ENCODE assay signal across 11 cellular contexts in the genomic region with DNA sequence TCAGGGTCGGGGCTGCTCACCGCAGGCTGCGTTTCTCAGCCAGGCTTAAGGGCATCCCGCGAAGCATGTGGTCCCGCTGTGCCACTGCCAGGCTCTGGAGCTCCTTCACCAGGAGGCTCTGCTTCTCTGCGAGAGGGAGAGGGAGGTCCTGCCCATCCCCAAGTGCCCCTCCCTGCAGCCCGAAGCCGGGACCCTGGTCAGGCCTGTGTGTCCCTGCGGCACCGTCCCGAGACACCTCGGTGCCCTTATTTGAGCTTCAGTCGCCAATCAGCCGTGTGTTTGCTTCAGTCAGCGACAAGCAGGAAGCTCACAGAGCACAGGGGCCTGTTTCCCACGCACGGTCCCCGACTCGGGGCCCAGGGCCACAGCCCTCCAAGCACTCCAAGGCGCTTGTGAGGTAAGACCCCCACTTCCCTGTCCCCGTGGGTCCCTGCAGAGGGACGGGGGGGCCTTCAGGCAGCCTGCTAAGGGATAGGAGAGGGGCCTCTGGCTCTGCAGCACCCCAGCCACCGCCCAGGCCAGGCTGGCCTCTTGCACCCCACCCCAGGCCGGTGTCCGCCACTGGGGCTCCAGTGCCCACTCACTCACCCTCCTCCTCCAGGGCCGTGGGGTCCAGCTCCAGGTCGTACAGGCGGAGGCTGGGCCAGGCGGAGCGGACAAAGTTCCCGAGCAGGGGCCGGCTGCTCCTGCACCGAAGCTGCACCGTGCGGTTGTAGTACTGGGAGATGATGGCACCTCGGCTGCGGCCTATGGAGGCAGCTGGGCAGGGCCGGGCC. TPM values are rescaled to one million over a fixed set of nuclear protein-coding genes. Genes with fewer than 3 reads are reported as not detected.
DNase-seq lines count a peak whose midpoint lies in the region; ATAC-seq and TF ChIP-seq lines count a peak whose summit lies in the region.
"Had no signal": no experiment of that assay in that cellular context is flagged by ENCODE, and none has a peak within 500 bp of the region (broad histone marks: within the 10 kb centered on the region; RNA-seq: fewer than 3 reads in every experiment).

No MANE protein-coding gene starts in this region.

- H3K4me1 Mint-ChIP-seq in CD14-positive monocyte = peaks cover 73% of the 10 kb centered on the region
- peaks cover 71% of the 10 kb centered on the region for H3K4me1 Mint-ChIP-seq in activated naive CD4-positive, alpha-beta T cell treated with anti-CD3 and anti-CD28 coated beads, Interleukin-2, amount 10 ng/mL, durations not matched to agents 7 days and 5 days
- H3K4me1 Mint-ChIP-seq in naive B cell = peaks cover 58 to 89% (median 63%) of the 10 kb centered on the region in 3 donors
- H3K4me1 Mint-ChIP-seq in nephron progenitor cell = peaks cover 33% of the 10 kb centered on the region

- peaks cover 39 to 44% of the 10 kb centered on the region in 2 donors for H3K36me3 Mint-ChIP-seq in CD14-positive monocyte
- peaks cover 63% of the 10 kb centered on the region for H3K36me3 Mint-ChIP-seq in activated naive CD4-positive, alpha-beta T cell treated with anti-CD3 and anti-CD28 coated beads, Interleukin-2, amount 10 ng/mL, durations not matched to agents 7 days and 5 days
- H3K36me3 Mint-ChIP-seq in naive B cell = peaks cover 0 to 15% of the 10 kb centered on the region in 2 donors
- H3K36me3 Mint-ChIP-seq in nephron progenitor cell (ENCODE audit: low read depth) = peaks cover 17% of the 10 kb centered on the region
- H3K36me3 Mint-ChIP-seq: brain had no signal

- TF ChIP-seq CTCF in CD14-positive monocyte (IDR thresholded peaks at IDR 0.05) (no peak), thyroid gland (IDR thresholded peaks at IDR 0.05) (no peak), nephron progenitor cell (IDR thresholded peaks at IDR 0.05) (no peak)

- intact Hi-C loops in CD14-positive monocyte (cut with micrococcal nuclease) (loop anchor here in 1 of 2 donors (5.0 kb wide), 1 partner anchor 47 kb away; no protein-coding TSS in a partner anchor), thyroid gland (cut with DNase I) (loop anchor here (5.0 kb wide), 1 partner anchor 47 kb away; no protein-coding TSS in a partner anchor)

- no peaks in the 10 kb centered on the region for H3K27me3 ChIP-seq in thyroid gland

- H3K4me3 Mint-ChIP-seq in CD14-positive monocyte (peak overlapping the region; percentile 45 to 63), naive B cell (peak overlapping the region; percentile 36 to 98 (median 60)), nephron progenitor cell (no peak overlapping the region)
- peak overlapping the region; percentile 91 for H3K4me3 Mint-ChIP-seq in activated naive CD4-positive, alpha-beta T cell treated with anti-CD3 and anti-CD28 coated beads, Interleukin-2, amount 10 ng/mL, durations not matched to agents 7 days and 5 days
- H3K4me3 Mint-ChIP-seq: brain had no signal

- H3K9me3 Mint-ChIP-seq in CD14-positive monocyte = peaks cover 0 to 1% (median 0%) of the 10 kb centered on the region in 7 donors
- H3K9me3 Mint-ChIP-seq in activated naive CD4-positive, alpha-beta T cell treated with anti-CD3 and anti-CD28 coated beads, Interleukin-2, amount 10 ng/mL, durations not matched to agents 7 days and 5 days = no peaks in the 10 kb centered on the region
- H3K9me3 Mint-ChIP-seq in naive B cell = no peaks in the 10 kb centered on the region
- H3K9me3 Mint-ChIP-seq in nephron progenitor cell = no peaks in the 10 kb centered on the region
- H3K9me3 Mint-ChIP-seq: brain had no signal

- peak overlapping the region in 2 of 7 donors; percentile 35 to 54 for H3K27ac Mint-ChIP-seq in CD14-positive monocyte
- peak overlapping the region; percentile 71 for H3K27ac Mint-ChIP-seq in activated naive CD4-positive, alpha-beta T cell treated with anti-CD3 and anti-CD28 coated beads, Interleukin-2, amount 10 ng/mL, durations not matched to agents 7 days and 5 days
- peak overlapping the region in 4 of 6 donors; percentile 30 to 97 (median 81) for H3K27ac Mint-ChIP-seq in naive B cell
- no peak overlapping the region for H3K27ac Mint-ChIP-seq in nephron progenitor cell
- H3K27ac Mint-ChIP-seq: brain had no signal

- DNase-seq in CD14-positive monocyte (ENCODE audit: low spot score) = peak; percentile 40
- peak; percentile 28 for DNase-seq in KBM-7
- DNase-seq in activated naive CD4-positive, alpha-beta T cell treated with anti-CD3 and anti-CD28 coated beads, Interleukin-2, amount 10 ng/mL, durations not matched to agents 7 days and 5 days = peak; percentile 61
- DNase-seq in naive B cell = no peak
- no peak for DNase-seq in thyroid gland
- no peak for DNase-seq in superior temporal gyrus (ENCODE audit: extremely low spot score)
- no peak for DNase-seq in nephron progenitor cell

- in situ Hi-C loops in KBM-7 (cut with MboI; ENCODE audit: low pct_unique_long_range_greater_than_20kb, low sequenced_read_pairs) = no loop called here

- H3K27me3 Mint-ChIP-seq in CD14-positive monocyte (ENCODE audit: low read depth in 3 of 3) (peaks cover 0 to 6% (median 0%) of the 10 kb centered on the region in 3 donors), naive B cell (no peaks in the 10 kb centered on the region), nephron progenitor cell (ENCODE audit: low read depth, poor library complexity) (peaks cover under 1% of the 10 kb centered on the region)
- no peaks in the 10 kb centered on the region for H3K27me3 Mint-ChIP-seq in activated naive CD4-positive, alpha-beta T cell treated with anti-CD3 and anti-CD28 coated beads, Interleukin-2, amount 10 ng/mL, durations not matched to agents 7 days and 5 days

- no peak for TF ChIP-seq POLR2A in thyroid gland (IDR thresholded peaks at IDR 0.05)

- H3K36me3 ChIP-seq in thyroid gland = no peaks in the 10 kb centered on the region

- no peak overlapping the region for H3K4me3 ChIP-seq in thyroid gland (replicated peaks in 1 of 3)

- H3K27ac ChIP-seq in thyroid gland = no peak overlapping the region

- no peaks in the 10 kb centered on the region for H3K9me3 ChIP-seq in thyroid gland

- 75 to 80% methylated on average over 5 to 22 of the region's 39 CpGs for WGBS in thyroid gland, 2 donors

- peaks cover 18 to 39% of the 10 kb centered on the region in 2 donors for H3K4me1 ChIP-seq in thyroid gland

- ATAC-seq in naive B cell (ENCODE audit: low read depth in 2 of 2) (no peak), GM18867 (IDR thresholded peaks at IDR 0.05; ENCODE audit: unreplicated experiment) (no peak)

- CTCF ChIA-PET in activated naive CD4-positive, alpha-beta T cell treated with anti-CD3 and anti-CD28 coated beads, Interleukin-2, amount 10 ng/mL, durations not matched to agents 7 days and 5 days (lab: Charles Lee) = interaction anchor here (0.8 to 11.6 kb wide), 5 partner anchors 10 to 106 kb away, joined by 3 to 108 read pairs (median 5); no protein-coding TSS in a partner anchor

RNA-seq across cellular contexts. Expression of a gene that starts 3.2 kb away (rescaled TPM):
- polyA plus RNA-seq in CD14-positive monocyte = 10 to 100 TPM; 60.1 to 79.2 TPM
- 100 to 1,000 TPM in 5 of 6 donors, 10 to 100 TPM in 1; 84.9 to 170 (median 141) TPM for polyA plus RNA-seq in naive B cell (ENCODE audit: low read depth in 6 of 6)
- 10 to 100 TPM in 3 of 4 donors, 1 to 10 TPM in 1; 10.0 to 22.8 (median 20.4) TPM for total RNA-seq in thyroid gland

RNA-seq across cellular contexts. Expression of a gene that starts 5.2 kb away (rescaled TPM):
- polyA plus RNA-seq in CD14-positive monocyte = 10 to 100 TPM; 13.3 to 15.1 TPM
- polyA plus RNA-seq in naive B cell (ENCODE audit: low read depth in 6 of 6) = 100 to 1,000 TPM in 1 of 6 donors, 10 to 100 TPM in 5; 26.2 to 103 (median 55.2) TPM
- 1 to 10 TPM; 1.4 to 4.7 (median 1.9) TPM for total RNA-seq in thyroid gland

RNA-seq across cellular contexts. Expression of a gene that starts 20.9 kb away (rescaled TPM):
- polyA plus RNA-seq in CD14-positive monocyte (not detected), naive B cell (ENCODE audit: low read depth in 6 of 6) (under 1 TPM in 1 of 6 donors, not detected in 5; 0.42 TPM)
- total RNA-seq in thyroid gland = not detected
- total RNA-seq: G401; T-helper 2 cell treated with Interferon-gamma antibody and Interleukin-4, amounts not matched to agents 100 ng/mL and 5 ng/mL, for 36 hours had no signal

RNA-seq across cellular contexts. Expression of a gene that starts 43.1 kb away (rescaled TPM):
- polyA plus RNA-seq in CD14-positive monocyte (100 to 1,000 TPM; 350 to 402 TPM), naive B cell (ENCODE audit: low read depth in 6 of 6) (100 to 1,000 TPM; 490 to 908 (median 562) TPM)
- total RNA-seq in thyroid gland = 10 to 100 TPM; 47.9 to 83.8 (median 70.7) TPM

Comparison
In these comparisons a context has a peak if more than half of its experiments do, and no peak if none do; other contexts are left out.
1. DNase-seq: peak in CD14-positive monocyte (single experiment), KBM-7 (single experiment) and activated naive CD4-positive, alpha-beta T cell treated with anti-CD3 and anti-CD28 coated beads, Interleukin-2, amount 10 ng/mL, durations not matched to agents 7 days and 5 days (single experiment); none in naive B cell (single experiment), thyroid gland (0 of 2), superior temporal gyrus (single experiment) and nephron progenitor cell (single experiment).